Comparison of ENCODE assay signal across 14 cellular contexts in the genomic region with DNA sequence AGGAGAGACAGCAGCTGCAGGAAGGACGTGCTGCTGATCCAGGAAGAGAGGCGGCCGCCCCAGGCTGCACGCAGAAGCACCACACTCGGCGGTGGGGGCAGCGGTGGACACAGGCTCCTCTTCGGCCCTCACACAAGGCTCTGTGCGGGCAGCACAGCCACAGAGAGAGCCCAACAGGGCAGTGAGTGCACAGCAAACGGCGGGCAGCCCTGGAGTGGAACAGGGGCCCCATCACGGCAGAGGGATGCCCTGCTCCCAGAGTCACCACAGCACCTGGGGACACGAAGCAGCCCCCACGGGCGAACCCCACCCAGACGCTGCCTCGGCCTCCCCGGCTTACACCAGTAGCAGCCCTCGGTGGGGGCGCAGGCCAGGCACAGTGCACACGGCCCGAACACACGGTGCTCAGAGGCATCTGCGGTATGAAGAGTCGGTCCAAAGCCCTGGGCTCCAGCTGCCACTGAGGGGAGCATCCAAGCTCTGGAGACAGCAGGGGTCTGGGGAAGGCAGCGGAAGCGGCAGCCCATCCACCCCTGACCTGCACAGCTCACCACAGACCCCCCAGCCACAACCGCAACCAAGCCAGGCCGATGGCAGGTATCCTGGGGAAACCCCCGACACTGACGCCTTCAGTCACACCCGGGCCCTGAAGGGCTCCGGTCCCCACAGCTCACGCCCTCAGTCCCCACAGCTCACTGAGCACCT. TPM values are rescaled to one million over a fixed set of nuclear protein-coding genes. Genes with fewer than 3 reads are reported as not detected.
DNase-seq lines count a peak whose midpoint lies in the region; ATAC-seq and TF ChIP-seq lines count a peak whose summit lies in the region.
"Had no signal": no experiment of that assay in that cellular context is flagged by ENCODE, and none has a peak within 500 bp of the region (broad histone marks: within the 10 kb centered on the region; RNA-seq: fewer than 3 reads in every experiment).

No MANE protein-coding gene starts in this region.

- H3K79me2 ChIP-seq in neural progenitor cell (ENCODE audit: low read depth) (no peaks in the 10 kb centered on the region), osteoblast (ENCODE audit: insufficient read depth, low read length) (peaks cover 5% of the 10 kb centered on the region)

- H3K4me2 ChIP-seq in neural progenitor cell: no peak overlapping the region
- H3K4me2 ChIP-seq in osteoblast (ENCODE audit: insufficient read depth, low read length): no peak overlapping the region

- H4K20me1 ChIP-seq in neural progenitor cell (ENCODE audit: low read depth) (no peaks in the 10 kb centered on the region), osteoblast (ENCODE audit: insufficient read depth, low read length) (no peaks in the 10 kb centered on the region)

- DNase-seq in neural progenitor cell (ENCODE audit: low spot score) (no peak), osteoblast (ENCODE audit: insufficient read length, low spot score, missing footprints) (no peak), kidney glomerular epithelial cell (lab: John Stamatoyannopoulos, UW) (no peak), NCI-H2227 treated with DMSO at 0.1 percent for 48 hours (lab: John Stamatoyannopoulos, UW) (no peak)
- DNase-seq in activated CD4-positive, alpha-beta T cell treated with anti-CD3 and anti-CD28 coated beads, Interleukin-2, amount 50 U/mL, for 48 hours: no peak
- DNase-seq: activated CD4-positive, alpha-beta T cell treated with anti-CD3 and anti-CD28 coated beads, Interleukin-2, amount 10 ng/mL, durations not matched to agents 24 days and 14 days; DMS153; IMR-90; NCI-H345; SJCRH30 had no signal

- H3K4me3 ChIP-seq in neural progenitor cell (no peak overlapping the region), osteoblast (ENCODE audit: insufficient read depth, low read length) (no peak overlapping the region)
- H3K4me3 ChIP-seq: SJCRH30, skin epidermis had no signal

- no peak overlapping the region for H3K27ac ChIP-seq in neural progenitor cell
- H3K27ac ChIP-seq in osteoblast (ENCODE audit: low read depth, low read length): no peak overlapping the region
- H3K27ac ChIP-seq: SJCRH30 had no signal

- no peak overlapping the region for H3K27ac Mint-ChIP-seq in neural progenitor cell
- H3K27ac Mint-ChIP-seq: activated CD4-positive, alpha-beta T cell treated with anti-CD3 and anti-CD28 coated beads, Interleukin-2, amount 10 ng/mL, durations not matched to agents 24 days and 14 days had no signal

- H3K27me3 Mint-ChIP-seq in neural progenitor cell (ENCODE audit: insufficient read depth, low read depth): peaks cover 7% of the 10 kb centered on the region
- H3K27me3 Mint-ChIP-seq: activated CD4-positive, alpha-beta T cell treated with anti-CD3 and anti-CD28 coated beads, Interleukin-2, amount 10 ng/mL, durations not matched to agents 24 days and 14 days had no signal

- H2AFZ ChIP-seq in neural progenitor cell (replicated peaks) (no peak overlapping the region), osteoblast (ENCODE audit: low read length) (no peak overlapping the region)

- peak overlapping the region; percentile 32 for H3K9ac ChIP-seq in neural progenitor cell

- no peaks in the 10 kb centered on the region for H3K9me3 Mint-ChIP-seq in neural progenitor cell
- H3K9me3 Mint-ChIP-seq: activated CD4-positive, alpha-beta T cell treated with anti-CD3 and anti-CD28 coated beads, Interleukin-2, amount 10 ng/mL, durations not matched to agents 24 days and 14 days had no signal

- H3K27me3 ChIP-seq in neural progenitor cell (no peaks in the 10 kb centered on the region), osteoblast (ENCODE audit: insufficient read depth, low read length) (no peaks in the 10 kb centered on the region)
- H3K27me3 ChIP-seq: SJCRH30 had no signal

- H3K9me3 ChIP-seq in neural progenitor cell (ENCODE audit: low read depth) (no peaks in the 10 kb centered on the region), osteoblast (ENCODE audit: low read depth, low read length) (no peaks in the 10 kb centered on the region)
- H3K9me3 ChIP-seq: SJCRH30 had no signal

- H3K36me3 Mint-ChIP-seq in neural progenitor cell: peaks cover 7% of the 10 kb centered on the region

- H3K4me1 Mint-ChIP-seq in neural progenitor cell: no peaks in the 10 kb centered on the region

- TF ChIP-seq CTCF in neural progenitor cell (IDR thresholded peaks at IDR 0.05) (no peak), osteoblast (IDR thresholded peaks at IDR 0.05; ENCODE audit: extremely low read depth, low read depth, low read length) (no peak)

- ATAC-seq in GM19025 (IDR thresholded peaks at IDR 0.05; ENCODE audit: low read depth, unreplicated experiment) (peak; percentile 83), GM21825 (IDR thresholded peaks at IDR 0.05; ENCODE audit: unreplicated experiment) (peak; percentile 63), HG03521 (IDR thresholded peaks at IDR 0.05; ENCODE audit: unreplicated experiment) (peak; percentile 62)

- H3F3A ChIP-seq in neural progenitor cell (ENCODE audit: low read depth): no peaks in the 10 kb centered on the region

- H3K4me1 ChIP-seq in neural progenitor cell (no peaks in the 10 kb centered on the region), osteoblast (ENCODE audit: insufficient read depth, low read length) (no peaks in the 10 kb centered on the region)

- H3K36me3 ChIP-seq in neural progenitor cell: no peaks in the 10 kb centered on the region
- H3K36me3 ChIP-seq in osteoblast (ENCODE audit: insufficient read depth, low read length): peaks cover 15% of the 10 kb centered on the region

- no peak overlapping the region for H3K4me3 Mint-ChIP-seq in neural progenitor cell
- H3K4me3 Mint-ChIP-seq: activated CD4-positive, alpha-beta T cell treated with anti-CD3 and anti-CD28 coated beads, Interleukin-2, amount 10 ng/mL, durations not matched to agents 24 days and 14 days had no signal

RNA-seq across cellular contexts. Expression of gene NUDT1, which starts 16.8 kb away (rescaled TPM):
- 29.6 and 63.9 TPM in 2 replicates for total RNA-seq in neural progenitor cell (ENCODE audit: low replicate concordance)
- total RNA-seq in osteoblast: 18.5 and 21.8 TPM in 2 replicates

RNA-seq across cellular contexts. Expression of gene MRM2, which starts 16.8 kb away (rescaled TPM):
- total RNA-seq in neural progenitor cell (ENCODE audit: low replicate concordance): 30.6 and 34.3 TPM in 2 replicates
- 21.4 and 21.5 TPM in 2 replicates for total RNA-seq in osteoblast

RNA-seq across cellular contexts. Expression of gene MAD1L1, which starts 26.1 kb away (rescaled TPM):
- total RNA-seq in neural progenitor cell (ENCODE audit: low replicate concordance) (23.7 and 46.6 TPM in 2 replicates), osteoblast (66.2 and 72.2 TPM in 2 replicates)

RNA-seq across cellular contexts. Expression of gene SNX8, which starts 55.4 kb away (rescaled TPM):
- total RNA-seq in neural progenitor cell (ENCODE audit: low replicate concordance) (3.6 and 15.0 TPM in 2 replicates), osteoblast (16.3 and 25.0 TPM in 2 replicates)
